In genomic region chr12:72610854-72611358, GRCh38 we compare ENCODE assay signal across 32 cellular contexts.
DNase-seq lines count a peak whose midpoint lies in the region; FAIRE-seq and TF ChIP-seq lines count a peak whose summit lies in the region.
"Had no signal": no experiment of that assay in that cellular context is flagged by ENCODE, and none has a peak within 500 bp of the region (broad histone marks: within the 10 kb centered on the region; RNA-seq: fewer than 3 reads in every experiment).

No MANE protein-coding gene starts in this region.

- peaks cover 3% of the 10 kb centered on the region for H3K27me3 Mint-ChIP-seq in neural progenitor cell (ENCODE audit: insufficient read depth, low read depth)
- H3K27me3 Mint-ChIP-seq: activated naive CD4-positive, alpha-beta T cell treated with anti-CD3 and anti-CD28 coated beads, Interleukin-2, amount 50 U/mL, for 24 hours; memory B cell; stimulated activated naive CD8-positive, alpha-beta T cell treated with anti-CD3 and anti-CD28 coated beads, Interleukin-15, Interleukin-2, amounts not matched to agents 100 ng/mL and 50 ng/mL, for 24 hours had no signal

- no peaks in the 10 kb centered on the region for H3K79me1 ChIP-seq in H1 (ENCODE audit: low read depth, low read length)

- no peak overlapping the region for H2BK15ac ChIP-seq in H1 (ENCODE audit: low read length)

- peak overlapping the region; percentile 93; the same call in 1 of the 2 replicates for H2BK5ac ChIP-seq in H1 (ENCODE audit: low read depth, low read length)

- H3K27ac Mint-ChIP-seq in neural progenitor cell, result no peak overlapping the region
- H3K27ac Mint-ChIP-seq: activated naive CD4-positive, alpha-beta T cell treated with anti-CD3 and anti-CD28 coated beads, Interleukin-2, amount 50 U/mL, for 24 hours; brain; HFFc6; memory B cell; stimulated activated naive CD8-positive, alpha-beta T cell treated with anti-CD3 and anti-CD28 coated beads, Interleukin-15, Interleukin-2, amounts not matched to agents 100 ng/mL and 50 ng/mL, for 24 hours had no signal

- H3K36me3 Mint-ChIP-seq in neural progenitor cell, result peaks cover 1% of the 10 kb centered on the region
- H3K36me3 Mint-ChIP-seq: activated naive CD4-positive, alpha-beta T cell treated with anti-CD3 and anti-CD28 coated beads, Interleukin-2, amount 50 U/mL, for 24 hours; brain; memory B cell had no signal

- H3K18ac ChIP-seq in H1 (ENCODE audit: extremely low read depth, low read length), result peak overlapping the region; percentile 84

- POLR2A ChIA-PET in H1 (lab: Charles Lee; ENCODE audit: partially characterized antibody), result interaction anchor here (0.9 kb wide), 1 partner anchor 18 kb away, joined by 3 read pairs; no protein-coding TSS in a partner anchor

- peak; percentile 78 for FAIRE-seq in H1 (lab: Jason Lieb, UNC)
- FAIRE-seq: A204.1, endometrium, frontal cortex, K562 had no signal

- H3K4me3 ChIP-seq in H1 (ENCODE audit: extremely low read depth in 1 of 4, insufficient read depth in 2 of 4, low read depth in 3 of 4, low read length in 4 of 4) (no peak overlapping the region), neural progenitor cell (no peak overlapping the region)
- H3K4me3 ChIP-seq: K562, right atrium auricular region, SJCRH30, testis had no signal

- TF ChIP-seq CTCF in H1 (IDR thresholded peaks at IDR 0.05; ENCODE audit: control extremely low read depth in 1 of 3, insufficient read depth in 1 of 3, low read depth in 1 of 3, low read length in 3 of 3) (no peak), neural progenitor cell (IDR thresholded peaks at IDR 0.05) (no peak)

- TF ChIP-seq EP300 in H1 (IDR thresholded peaks at IDR 0.05; ENCODE audit: borderline replicate concordance in 1 of 2, low read depth in 2 of 2, low read length in 2 of 2), result no peak

- H3K23ac ChIP-seq in H1 (ENCODE audit: insufficient read length), result no peak overlapping the region

- H3K9me3 ChIP-seq in H1 (ENCODE audit: insufficient read depth in 2 of 2, low read depth in 1 of 2, low read length in 1 of 2) (no peaks in the 10 kb centered on the region), neural progenitor cell (ENCODE audit: low read depth) (no peaks in the 10 kb centered on the region)
- H3K9me3 ChIP-seq: right atrium auricular region, SJCRH30, testis had no signal

- H2BK20ac ChIP-seq in H1 (ENCODE audit: low read length), result peak overlapping the region; percentile 72; the same call in 1 of the 2 replicates

- H3F3A ChIP-seq in neural progenitor cell (ENCODE audit: low read depth), result no peaks in the 10 kb centered on the region

- H3K4me1 Mint-ChIP-seq in neural progenitor cell, result peaks cover 29% of the 10 kb centered on the region
- H3K4me1 Mint-ChIP-seq: activated naive CD4-positive, alpha-beta T cell treated with anti-CD3 and anti-CD28 coated beads, Interleukin-2, amount 50 U/mL, for 24 hours; brain; memory B cell had no signal

- H4K91ac ChIP-seq in H1 (replicated peaks; ENCODE audit: insufficient read length, low read length), result peak overlapping the region; percentile 57

- no peaks in the 10 kb centered on the region for H3K79me2 ChIP-seq in H1 (ENCODE audit: control insufficient read depth in 1 of 2, insufficient read depth in 2 of 2, low read length in 2 of 2)
- no peaks in the 10 kb centered on the region for H3K79me2 ChIP-seq in neural progenitor cell (ENCODE audit: low read depth)

- no peak for TF ChIP-seq POLR2A in H1 (IDR thresholded peaks at IDR 0.05; ENCODE audit: control extremely low read depth in 1 of 2, low read depth in 2 of 2, low read length in 2 of 2)

- peak overlapping the region; percentile 82 for H3K4ac ChIP-seq in H1 (replicated peaks; ENCODE audit: insufficient read length, low read depth, low read length)

- H3K27ac ChIP-seq in H1 (ENCODE audit: low read depth, low read length), result no peak overlapping the region
- no peak overlapping the region for H3K27ac ChIP-seq in neural progenitor cell
- no peak overlapping the region for H3K27ac ChIP-seq in caudate nucleus (ENCODE audit: low read depth, low read length)
- H3K27ac ChIP-seq: right atrium auricular region, SJCRH30, testis, VCaP had no signal

- H3K27me3 ChIP-seq in H1 (replicated peaks in 1 of 4; ENCODE audit: control insufficient read depth in 3 of 4, extremely low read depth in 1 of 4, insufficient read depth in 3 of 4, low read length in 3 of 4) (no peaks in the 10 kb centered on the region), neural progenitor cell (no peaks in the 10 kb centered on the region)
- H3K27me3 ChIP-seq: right atrium auricular region, SJCRH30, testis had no signal

- no peak overlapping the region for H2AK5ac ChIP-seq in H1 (ENCODE audit: low read depth, low read length)

- H3K56ac ChIP-seq in H1 (replicated peaks; ENCODE audit: insufficient read length, low read depth, low read length), result no peak overlapping the region

- H3K4me3 Mint-ChIP-seq in neural progenitor cell, result no peak overlapping the region
- H3K4me3 Mint-ChIP-seq: activated naive CD4-positive, alpha-beta T cell treated with anti-CD3 and anti-CD28 coated beads, Interleukin-2, amount 50 U/mL, for 24 hours; brain; HFFc6; memory B cell; stimulated activated naive CD8-positive, alpha-beta T cell treated with anti-CD3 and anti-CD28 coated beads, Interleukin-15, Interleukin-2, amounts not matched to agents 100 ng/mL and 50 ng/mL, for 24 hours had no signal

- WGBS in H1 (ENCODE audit: extremely low coverage in 1 of 2, insufficient coverage in 1 of 2, insufficient read length in 1 of 2, insufficient replicate concordance in 2 of 2, low coverage in 1 of 2, low lambda C conversion rate in 2 of 2, missing lambda C conversion rate in 1 of 2), 2 experiments, result 75% methylated on average over 1 of the region's 1 CpG; no CpG with 5 or more reads in 1 of the 2 experiments

- H3K9ac ChIP-seq in H1 (replicated peaks in 1 of 4; ENCODE audit: extremely low read depth in 1 of 4, low read depth in 3 of 4, low read length in 3 of 4) (0 out of 7 replicates have a peak overlapping the region, but pooled peaks of 1 of the 4 experiments have one; percentile 25), neural progenitor cell (no peak overlapping the region)

- no peak overlapping the region for H4K5ac ChIP-seq in H1 (ENCODE audit: insufficient read length, low read depth, low read length)

- peak overlapping the region; percentile 57 for H2BK120ac ChIP-seq in H1 (replicated peaks; ENCODE audit: low read depth, low read length)

- peak overlapping the region; percentile 40; the same call in 1 of the 2 replicates for H2BK12ac ChIP-seq in H1 (ENCODE audit: low read depth, low read length)

- H3K14ac ChIP-seq in H1 (ENCODE audit: insufficient read length), result no peak overlapping the region

- no peaks in the 10 kb centered on the region for H3K9me3 Mint-ChIP-seq in neural progenitor cell
- H3K9me3 Mint-ChIP-seq: activated naive CD4-positive, alpha-beta T cell treated with anti-CD3 and anti-CD28 coated beads, Interleukin-2, amount 50 U/mL, for 24 hours; brain; HFFc6; memory B cell had no signal

- no peaks in the 10 kb centered on the region for H3K23me2 ChIP-seq in H1 (ENCODE audit: low read depth, low read length)

- H3K4me2 ChIP-seq in H1 (ENCODE audit: insufficient read depth in 1 of 2, low read depth in 2 of 2, low read length in 2 of 2), result peak overlapping the region in 1 of 2 experiments; percentile 23; a peak in 1 of 4 replicates
- no peak overlapping the region for H3K4me2 ChIP-seq in neural progenitor cell

- no peaks in the 10 kb centered on the region for H4K20me1 ChIP-seq in H1 (replicated peaks in 1 of 2; ENCODE audit: control insufficient read depth in 1 of 2, insufficient read depth in 2 of 2, low read length in 2 of 2)
- no peaks in the 10 kb centered on the region for H4K20me1 ChIP-seq in neural progenitor cell (ENCODE audit: low read depth)

- H2AFZ ChIP-seq in H1 (ENCODE audit: low read length) (no peak overlapping the region), neural progenitor cell (replicated peaks) (peak overlapping the region; percentile 34)

- H4K8ac ChIP-seq in H1 (ENCODE audit: extremely low read depth, insufficient read depth, low read length), result no peak overlapping the region

- CTCF ChIA-PET in H1 (lab: Charles Lee; ENCODE audit: partially characterized antibody), result interaction anchor here (0.6 kb wide), 1 partner anchor 505 kb away, joined by 3 read pairs; no protein-coding TSS in a partner anchor

- DNase-seq in NCI-H2171 treated with DMSO at 0.1 percent for 48 hours (lab: John Stamatoyannopoulos, UW), result peak; percentile 29
- DNase-seq in NCI-H2171 (lab: John Stamatoyannopoulos, UW), result no peak
- DNase-seq in NCI-H146 (lab: John Stamatoyannopoulos, UW), result peak; percentile 81
- DNase-seq in H1 (ENCODE audit: low read depth in 1 of 2, low spot score in 2 of 2), result no peak
- DNase-seq in neural progenitor cell (ENCODE audit: low spot score), result peak; percentile 7
- DNase-seq in caudate nucleus (lab: John Stamatoyannopoulos, UW), result no peak
- no peak for DNase-seq in NCI-H226
- no peak for DNase-seq in NCI-H2227 treated with DMSO at 0.1 percent for 48 hours (lab: John Stamatoyannopoulos, UW)
- DNase-seq: activated CD4-positive, alpha-beta T cell treated with anti-CD3 and anti-CD28 coated beads for 4 hours; amniotic stem cell; Calu3; DND-41; HFFc6; left colon; NCI-H1048; NCI-H2029 treated with DMSO at 0.1 percent for 48 hours; NCI-H526; SJCRH30; stimulated activated CD4-positive, alpha-beta T cell treated with anti-CD3 and anti-CD28 coated beads, Interleukin-1b, Interleukin-23, amount 100 ng/mL, for 48 hours; stimulated activated CD8-positive, alpha-beta memory T cell treated with anti-CD3 and anti-CD28 coated beads, Interleukin-4, amount 100 ng/mL, for 48 hours; SW 1271; testis had no signal

- H3K36me3 ChIP-seq in H1 (ENCODE audit: control insufficient read depth in 2 of 4, insufficient read depth in 4 of 4, low read length in 3 of 4), result no peaks in the 10 kb centered on the region
- H3K36me3 ChIP-seq in neural progenitor cell, result peaks cover 3% of the 10 kb centered on the region
- H3K36me3 ChIP-seq: right atrium auricular region, SJCRH30 had no signal

- peaks cover 1 to 12% (median 11%) of the 10 kb centered on the region in 4 experiments; a peak in 6 of 7 replicates for H3K4me1 ChIP-seq in H1 (replicated peaks in 1 of 4; ENCODE audit: control insufficient read depth in 3 of 4, insufficient read depth in 4 of 4, low read length in 3 of 4)
- H3K4me1 ChIP-seq in neural progenitor cell, result peaks cover 8% of the 10 kb centered on the region
- H3K4me1 ChIP-seq: right atrium auricular region, SJCRH30, testis had no signal

- peak in 1 of 2 experiments; percentile 1; a peak in 1 of 4 replicates for TF ChIP-seq RAD21 in H1 (IDR thresholded peaks at IDR 0.05 in 1 of 2, conservative IDR thresholded peaks at IDR 0.05 in 1 of 2; ENCODE audit: low read depth in 2 of 2, low read length in 2 of 2)

TF ChIP-seq in H1, 55 proteins besides CTCF, POLR2A, EP300 and RAD21 (continues in another document):
- TF ChIP-seq KDM5A (IDR thresholded peaks at IDR 0.05; ENCODE audit: low read length) (no peak), GTF2F1 (IDR thresholded peaks at IDR 0.05; ENCODE audit: borderline replicate concordance, low read depth, low read length) (no peak), RXRA (IDR thresholded peaks at IDR 0.05; ENCODE audit: insufficient read depth, low read depth, low read length) (no peak), TEAD4 (IDR thresholded peaks at IDR 0.05; ENCODE audit: low read depth, low read length) (no peak), SIN3A (conservative IDR thresholded peaks at IDR 0.05 in 1 of 2, IDR thresholded peaks at IDR 0.05 in 1 of 2; ENCODE audit: low read depth in 1 of 2, low read length in 2 of 2) (0 out of 4 replicates have a peak, but pooled peaks of 1 of the 2 experiments have one; percentile 37)

Comparison
In these comparisons a context has a peak if more than half of its experiments do, and no peak if none do; other contexts are left out.
1. DNase-seq: peak in NCI-H2171 treated with DMSO at 0.1 percent for 48 hours (single experiment), NCI-H146 (single experiment) and neural progenitor cell (single experiment); none in NCI-H2171 (single experiment), H1 (0 of 2), caudate nucleus (0 of 61), NCI-H226 (single experiment) and NCI-H2227 treated with DMSO at 0.1 percent for 48 hours (single experiment).